ENCODE assay signal across 10 cellular contexts in the genomic region with DNA sequence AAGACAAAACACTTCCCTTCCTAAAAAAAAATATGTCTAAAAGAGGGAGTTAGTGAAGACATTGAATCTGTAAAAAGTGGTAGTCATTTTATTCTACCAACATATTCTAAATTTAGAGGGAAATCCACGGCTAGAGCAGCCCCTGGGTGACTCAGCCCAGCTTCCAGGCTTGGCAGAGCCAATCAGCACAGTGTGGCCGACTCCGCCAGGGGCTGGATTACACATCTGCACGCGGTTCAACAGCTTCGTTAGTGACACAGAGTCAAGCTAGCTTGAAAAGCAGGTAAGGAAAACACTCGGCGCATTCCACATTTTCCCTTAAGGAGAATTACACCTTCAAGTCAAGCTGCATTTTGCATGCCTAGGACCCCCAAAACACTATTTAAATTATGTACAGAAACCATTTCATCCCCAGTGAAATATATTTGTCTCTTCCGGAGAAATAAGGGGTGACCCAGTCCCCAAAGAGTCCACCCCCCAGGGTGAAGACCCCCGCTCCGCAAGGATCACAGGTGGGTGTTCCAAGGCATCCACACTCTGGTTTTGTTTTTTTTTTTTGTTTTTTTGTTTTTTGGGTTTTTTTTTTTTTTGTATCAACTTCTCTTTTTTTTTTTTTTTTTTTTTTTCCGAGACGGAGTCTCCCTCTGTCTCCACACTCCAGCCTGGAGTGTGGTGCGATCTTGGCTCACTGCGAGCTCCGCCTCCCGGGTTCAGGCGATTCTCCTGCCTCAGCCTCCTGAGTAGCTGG. TPM values are rescaled to one million over a fixed set of nuclear protein-coding genes. Genes with fewer than 3 reads are reported as not detected.
DNase-seq lines count a peak whose midpoint lies in the region; ATAC-seq, FAIRE-seq and TF ChIP-seq lines count a peak whose summit lies in the region.
"Had no signal": no experiment of that assay in that cellular context is flagged by ENCODE, and none has a peak within 500 bp of the region (broad histone marks: within the 10 kb centered on the region; RNA-seq: fewer than 3 reads in every experiment).

No MANE protein-coding gene starts in this region.

- H3K9me3 ChIP-seq in astrocyte (ENCODE audit: insufficient read depth, low read depth, low read length): no peaks in the 10 kb centered on the region
- H3K9me3 ChIP-seq: heart left ventricle had no signal

- H3K4me1 ChIP-seq in astrocyte (ENCODE audit: insufficient read depth, low read length) (peaks cover 18% of the 10 kb centered on the region), urinary bladder (ENCODE audit: insufficient read depth) (no peaks in the 10 kb centered on the region)

- H3K36me3 ChIP-seq in astrocyte (ENCODE audit: insufficient read depth, low read length) (no peaks in the 10 kb centered on the region), urinary bladder (ENCODE audit: insufficient read depth) (no peaks in the 10 kb centered on the region)
- H3K36me3 ChIP-seq: heart left ventricle had no signal

- no peak overlapping the region for H2AFZ ChIP-seq in astrocyte (ENCODE audit: low read depth, low read length)

- no peak for DNase-seq in activated naive CD4-positive, alpha-beta T cell treated with anti-CD3 and anti-CD28 coated beads, Interleukin-2, amount 50 U/mL, for 72 hours (ENCODE audit: low spot score in 2 of 2)
- DNase-seq in astrocyte (ENCODE audit: low read depth) (peak; percentile 77), kidney tubule cell (ENCODE audit: low spot score) (peak; percentile 93)

- no peak for ATAC-seq in activated naive CD4-positive, alpha-beta T cell treated with anti-CD3 and anti-CD28 coated beads, Interleukin-2, amount 50 U/mL, for 72 hours
- no peak for ATAC-seq in HG03139 (IDR thresholded peaks at IDR 0.05; ENCODE audit: unreplicated experiment)
- ATAC-seq in HG03045 (IDR thresholded peaks at IDR 0.05; ENCODE audit: unreplicated experiment): no peak
- no peak for ATAC-seq in GM18861 (IDR thresholded peaks at IDR 0.05; ENCODE audit: unreplicated experiment)

- peak overlapping the region; percentile 81 for H3K4me3 Mint-ChIP-seq in activated naive CD4-positive, alpha-beta T cell treated with anti-CD3 and anti-CD28 coated beads, Interleukin-2, amount 50 U/mL, for 24 hours
- no peak overlapping the region for H3K4me3 Mint-ChIP-seq in astrocyte (ENCODE audit: unreplicated experiment)

- no peak overlapping the region for H3K27ac Mint-ChIP-seq in activated naive CD4-positive, alpha-beta T cell treated with anti-CD3 and anti-CD28 coated beads, Interleukin-2, amount 50 U/mL, for 24 hours
- H3K27ac Mint-ChIP-seq in activated naive CD4-positive, alpha-beta T cell treated with anti-CD3 and anti-CD28 coated beads, Interleukin-2, amount 50 U/mL, for 72 hours: peak overlapping the region in 1 of 2 donors; percentile 85
- no peak overlapping the region for H3K27ac Mint-ChIP-seq in astrocyte (ENCODE audit: unreplicated experiment)

- H3K4me2 ChIP-seq in astrocyte (ENCODE audit: low read length): peak overlapping the region; percentile 23

- peaks cover 1% of the 10 kb centered on the region for H3K27me3 Mint-ChIP-seq in activated naive CD4-positive, alpha-beta T cell treated with anti-CD3 and anti-CD28 coated beads, Interleukin-2, amount 50 U/mL, for 24 hours
- H3K27me3 Mint-ChIP-seq in astrocyte (ENCODE audit: low read depth, unreplicated experiment): peaks cover 10% of the 10 kb centered on the region

- H3K9ac ChIP-seq in astrocyte (ENCODE audit: low read length): no peak overlapping the region

- H4K20me1 ChIP-seq in astrocyte (ENCODE audit: insufficient read depth, low read length): no peaks in the 10 kb centered on the region

- H3K27ac ChIP-seq in astrocyte (ENCODE audit: low read depth, low read length) (no peak overlapping the region), urinary bladder (ENCODE audit: low read depth) (peak overlapping the region; percentile 83)

- no peak for FAIRE-seq in astrocyte (lab: Jason Lieb, UNC)
- FAIRE-seq: TTC549 had no signal

- no peaks in the 10 kb centered on the region for H3K27me3 ChIP-seq in astrocyte (ENCODE audit: insufficient read depth, low read length)
- H3K27me3 ChIP-seq: heart left ventricle had no signal

- 84% methylated on average over 18 of the region's 18 CpGs for WGBS in urinary bladder

- no peaks in the 10 kb centered on the region for H3K36me3 Mint-ChIP-seq in activated naive CD4-positive, alpha-beta T cell treated with anti-CD3 and anti-CD28 coated beads, Interleukin-2, amount 50 U/mL, for 24 hours
- no peaks in the 10 kb centered on the region for H3K36me3 Mint-ChIP-seq in activated naive CD4-positive, alpha-beta T cell treated with anti-CD3 and anti-CD28 coated beads, Interleukin-2, amount 50 U/mL, for 72 hours
- no peaks in the 10 kb centered on the region for H3K36me3 Mint-ChIP-seq in astrocyte (ENCODE audit: low read depth, unreplicated experiment)

- H3K9me3 Mint-ChIP-seq in activated naive CD4-positive, alpha-beta T cell treated with anti-CD3 and anti-CD28 coated beads, Interleukin-2, amount 50 U/mL, for 24 hours: no peaks in the 10 kb centered on the region
- H3K9me3 Mint-ChIP-seq in activated naive CD4-positive, alpha-beta T cell treated with anti-CD3 and anti-CD28 coated beads, Interleukin-2, amount 50 U/mL, for 72 hours: no peaks in the 10 kb centered on the region
- H3K9me3 Mint-ChIP-seq in astrocyte (ENCODE audit: unreplicated experiment): no peaks in the 10 kb centered on the region

- H3K4me1 Mint-ChIP-seq in activated naive CD4-positive, alpha-beta T cell treated with anti-CD3 and anti-CD28 coated beads, Interleukin-2, amount 50 U/mL, for 24 hours: peaks cover 16% of the 10 kb centered on the region
- peaks cover 10% of the 10 kb centered on the region for H3K4me1 Mint-ChIP-seq in astrocyte (ENCODE audit: low read depth, unreplicated experiment)

- no peaks in the 10 kb centered on the region for H3K79me2 ChIP-seq in astrocyte (ENCODE audit: insufficient read depth, low read length)

- no peak for TF ChIP-seq CTCF in astrocyte (IDR thresholded peaks at IDR 0.05; ENCODE audit: insufficient read depth, low read depth, low read length)

- H3K4me3 ChIP-seq in astrocyte (ENCODE audit: insufficient read depth, low read depth, low read length): no peak overlapping the region
- H3K4me3 ChIP-seq in urinary bladder (ENCODE audit: low read depth, low read length): no peak overlapping the region

RNA-seq across cellular contexts. Expression of a gene that starts 58.4 kb away (rescaled TPM):
- 10 to 100 TPM; 53.1 to 69.5 TPM for total RNA-seq in activated naive CD4-positive, alpha-beta T cell treated with anti-CD3 and anti-CD28 coated beads, Interleukin-2, amount 50 U/mL, for 72 hours
- 75.4 and 78.2 TPM in 2 replicates for total RNA-seq in astrocyte
- total RNA-seq in urinary bladder: 213 TPM
- polyA plus RNA-seq in urinary bladder: 36.2 TPM

Comparison
In these comparisons a context has a peak if more than half of its experiments do, and no peak if none do; other contexts are left out.
1. DNase-seq: peak in astrocyte (single experiment) and kidney tubule cell (single experiment); none in activated naive CD4-positive, alpha-beta T cell treated with anti-CD3 and anti-CD28 coated beads, Interleukin-2, amount 50 U/mL, for 72 hours (0 of 2).